ENCODE assay signal across 1 cellular context in the genomic region with DNA sequence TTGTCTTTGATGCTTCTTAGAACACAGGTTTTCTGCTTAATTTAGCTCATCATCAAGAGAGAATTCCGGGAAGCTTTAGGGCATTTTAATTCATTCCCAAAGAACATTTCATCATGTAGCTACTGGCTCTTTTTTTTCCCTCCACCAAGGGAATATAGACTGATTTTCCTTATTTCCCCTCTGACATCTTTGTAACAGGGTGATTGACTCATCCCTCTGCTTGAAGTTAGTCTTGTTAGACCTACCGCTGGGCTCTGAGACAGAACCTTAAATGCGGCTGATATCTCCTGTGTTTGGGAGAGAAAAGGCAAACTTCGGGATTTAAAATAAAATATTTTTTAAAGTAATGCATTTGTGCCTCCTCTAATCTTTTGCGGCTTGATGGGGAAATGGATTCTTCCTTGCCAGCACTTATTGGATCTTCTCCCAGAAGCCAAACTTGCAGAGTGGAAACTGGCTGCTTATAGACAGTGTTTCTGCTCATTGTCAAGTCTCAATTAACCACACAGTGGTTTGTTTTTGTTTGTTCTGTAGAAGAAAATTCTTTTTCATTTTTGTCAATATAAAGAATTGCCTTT.
TF ChIP-seq lines count a peak whose summit lies in the region.

No MANE protein-coding gene starts in this region.

TF ChIP-seq in A549, 52 proteins besides CTCF, POLR2A, EP300 and RAD21:
- TF ChIP-seq MAZ (IDR thresholded peaks at IDR 0.05; ENCODE audit: borderline replicate concordance, low read depth, low read length) (no peak), ZSCAN20 (CRISPR knock-in tag; IDR thresholded peaks at IDR 0.05) (no peak), FOXS1 (CRISPR knock-in tag; IDR thresholded peaks at IDR 0.05) (no peak), HEYL (CRISPR knock-in tag; IDR thresholded peaks at IDR 0.05) (no peak), SMC3 (IDR thresholded peaks at IDR 0.05) (no peak), CBX2 (IDR thresholded peaks at IDR 0.05; ENCODE audit: borderline replicate concordance, low read depth) (no peak), HOXB13 (CRISPR knock-in tag; IDR thresholded peaks at IDR 0.05; ENCODE audit: low read depth) (no peak), CHD4 (IDR thresholded peaks at IDR 0.05; ENCODE audit: borderline replicate concordance) (no peak), NR3C1 (IDR thresholded peaks at IDR 0.05) (no peak), PHF8 (IDR thresholded peaks at IDR 0.05; ENCODE audit: borderline replicate concordance, low read depth) (no peak), FOSL2 (IDR thresholded peaks at IDR 0.05) (no peak), FOSL2 (CRISPR knock-in tag; IDR thresholded peaks at IDR 0.05) (no peak)
- TF ChIP-seq, protein P1, sequence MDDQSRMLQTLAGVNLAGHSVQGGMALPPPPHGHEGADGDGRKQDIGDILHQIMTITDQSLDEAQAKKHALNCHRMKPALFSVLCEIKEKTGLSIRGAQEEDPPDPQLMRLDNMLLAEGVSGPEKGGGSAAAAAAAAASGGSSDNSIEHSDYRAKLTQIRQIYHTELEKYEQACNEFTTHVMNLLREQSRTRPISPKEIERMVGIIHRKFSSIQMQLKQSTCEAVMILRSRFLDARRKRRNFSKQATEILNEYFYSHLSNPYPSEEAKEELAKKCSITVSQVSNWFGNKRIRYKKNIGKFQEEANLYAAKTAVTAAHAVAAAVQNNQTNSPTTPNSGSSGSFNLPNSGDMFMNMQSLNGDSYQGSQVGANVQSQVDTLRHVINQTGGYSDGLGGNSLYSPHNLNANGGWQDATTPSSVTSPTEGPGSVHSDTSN (IDR thresholded peaks at IDR 0.05): no peak
- TF ChIP-seq, protein P2, sequence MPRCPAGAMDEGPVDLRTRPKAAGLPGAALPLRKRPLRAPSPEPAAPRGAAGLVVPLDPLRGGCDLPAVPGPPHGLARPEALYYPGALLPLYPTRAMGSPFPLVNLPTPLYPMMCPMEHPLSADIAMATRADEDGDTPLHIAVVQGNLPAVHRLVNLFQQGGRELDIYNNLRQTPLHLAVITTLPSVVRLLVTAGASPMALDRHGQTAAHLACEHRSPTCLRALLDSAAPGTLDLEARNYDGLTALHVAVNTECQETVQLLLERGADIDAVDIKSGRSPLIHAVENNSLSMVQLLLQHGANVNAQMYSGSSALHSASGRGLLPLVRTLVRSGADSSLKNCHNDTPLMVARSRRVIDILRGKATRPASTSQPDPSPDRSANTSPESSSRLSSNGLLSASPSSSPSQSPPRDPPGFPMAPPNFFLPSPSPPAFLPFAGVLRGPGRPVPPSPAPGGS (IDR thresholded peaks at IDR 0.05): no peak
